17 cellular contexts compared by ENCODE assay signal in genomic region chr3:32322311-32322710, GRCh38.
DNase-seq lines count a peak whose midpoint lies in the region; ATAC-seq and TF ChIP-seq lines count a peak whose summit lies in the region.
"Had no signal": no experiment of that assay in that cellular context is flagged by ENCODE, and none has a peak within 500 bp of the region (broad histone marks: within the 10 kb centered on the region; RNA-seq: fewer than 3 reads in every experiment).

No MANE protein-coding gene starts in this region.

- H3K27ac ChIP-seq in BLaER1 = no peak overlapping the region
- H3K27ac ChIP-seq in BLaER1 treated with 17β-estradiol and CSF1 and Interleukin-3, amounts not matched to agents 10 nM and 100 nM = peak overlapping the region in 1 of 11 experiments; percentile 65; a peak in 1 of 22 replicates
- H3K27ac ChIP-seq in mesendoderm (ENCODE audit: low read depth, low read length) = no peak overlapping the region

- no peak overlapping the region for H3K9ac ChIP-seq in BLaER1
- no peak overlapping the region for H3K9ac ChIP-seq in BLaER1 treated with 17β-estradiol and CSF1 and Interleukin-3, amounts not matched to agents 10 nM and 100 nM
- H3K9ac ChIP-seq in mesendoderm (ENCODE audit: low read length) = no peak overlapping the region

- CTCF ChIA-PET in T-cell (lab: Charles Lee) = interaction anchor here (0.7 to 1.3 kb wide), 3 partner anchors 18 to 235 kb away, joined by 3 read pairs; no protein-coding TSS in a partner anchor

- no peak overlapping the region for H3K18ac ChIP-seq in mesendoderm (ENCODE audit: low read length)

- H3K4me1 ChIP-seq in BLaER1 (peaks cover 66% of the 10 kb centered on the region), mesendoderm (ENCODE audit: control insufficient read depth, low read depth, low read length) (peaks cover 15% of the 10 kb centered on the region)
- H3K4me1 ChIP-seq in BLaER1 treated with 17β-estradiol and CSF1 and Interleukin-3, amounts not matched to agents 10 nM and 100 nM = peaks cover 19 to 65% (median 47%) of the 10 kb centered on the region in 10 experiments
- H3K4me1 ChIP-seq: BE2C had no signal

- H3K27ac Mint-ChIP-seq in progenitor cell of endocrine pancreas (peak overlapping the region; percentile 84), T-cell (no peak overlapping the region), HFFc6 (no peak overlapping the region)
- H3K27ac Mint-ChIP-seq: CD14-positive monocyte had no signal

- DNase-seq in mesendoderm (peak; percentile 48), progenitor cell of endocrine pancreas (ENCODE audit: low spot score, unreplicated experiment) (no peak), HPDE6-E6E7 (ENCODE audit: extremely low spot score) (no peak), T-cell (no peak), HFFc6 (no peak)
- DNase-seq: ACHN; BE2C; Calu3; CD4-positive, alpha-beta memory T cell; DMS79 treated with DMSO at 0.1 percent for 48 hours; GF-D8; GOT3; H7 had no signal

- TF ChIP-seq CTCF in progenitor cell of endocrine pancreas (IDR thresholded peaks at IDR 0.05; ENCODE audit: unreplicated experiment) (no peak), HFFc6 (IDR thresholded peaks at IDR 0.05) (no peak)

- H3K9me3 Mint-ChIP-seq in progenitor cell of endocrine pancreas (ENCODE audit: low read depth) (no peaks in the 10 kb centered on the region), T-cell (no peaks in the 10 kb centered on the region), HFFc6 (no peaks in the 10 kb centered on the region)
- H3K9me3 Mint-ChIP-seq: CD14-positive monocyte; CD4-positive, alpha-beta memory T cell had no signal

- no peak overlapping the region for H2BK5ac ChIP-seq in mesendoderm (ENCODE audit: low read length)

- H2BK15ac ChIP-seq in mesendoderm (replicated peaks; ENCODE audit: low read depth) = no peak overlapping the region

- H3K36me3 Mint-ChIP-seq in progenitor cell of endocrine pancreas (ENCODE audit: insufficient read depth) (peaks cover 7% of the 10 kb centered on the region), T-cell (peaks cover 10% of the 10 kb centered on the region), HFFc6 (ENCODE audit: low read depth) (no peaks in the 10 kb centered on the region)
- H3K36me3 Mint-ChIP-seq: CD14-positive monocyte had no signal

- no peaks in the 10 kb centered on the region for H3K9me3 ChIP-seq in BLaER1
- H3K9me3 ChIP-seq in BLaER1 treated with 17β-estradiol and CSF1 and Interleukin-3, amounts not matched to agents 10 nM and 100 nM (replicated peaks in 1 of 11) = no peaks in the 10 kb centered on the region
- H3K9me3 ChIP-seq: BE2C had no signal

- peaks cover 66% of the 10 kb centered on the region for H3K4me1 Mint-ChIP-seq in progenitor cell of endocrine pancreas (ENCODE audit: low read depth)
- peaks cover 11 to 26% (median 20%) of the 10 kb centered on the region in 3 donors for H3K4me1 Mint-ChIP-seq in T-cell
- no peaks in the 10 kb centered on the region for H3K4me1 Mint-ChIP-seq in HFFc6 (ENCODE audit: low read depth)

- H3K4me2 ChIP-seq in BLaER1 (peak overlapping the region; percentile 88), mesendoderm (ENCODE audit: low read length) (no peak overlapping the region)
- peak overlapping the region in 9 of 11 experiments; percentile 71 to 88 (median 80); a peak in 17 of 22 replicates for H3K4me2 ChIP-seq in BLaER1 treated with 17β-estradiol and CSF1 and Interleukin-3, amounts not matched to agents 10 nM and 100 nM

- no peaks in the 10 kb centered on the region for H3K27me3 Mint-ChIP-seq in progenitor cell of endocrine pancreas
- no peaks in the 10 kb centered on the region for H3K27me3 Mint-ChIP-seq in T-cell
- peaks cover 18% of the 10 kb centered on the region for H3K27me3 Mint-ChIP-seq in HFFc6 (ENCODE audit: insufficient read depth)
- H3K27me3 Mint-ChIP-seq: CD4-positive, alpha-beta memory T cell had no signal

- H4K20me1 ChIP-seq in BLaER1 = no peaks in the 10 kb centered on the region; the same call in 1 of the 2 replicates
- 0 out of 22 replicates have a peak, but pooled peaks cover 0 to 5% (median 0%) of the 10 kb centered on the region in 11 experiments for H4K20me1 ChIP-seq in BLaER1 treated with 17β-estradiol and CSF1 and Interleukin-3, amounts not matched to agents 10 nM and 100 nM

- POLR2A ChIA-PET in T-cell (lab: Charles Lee) = no interaction called here

- WGBS in mesendoderm (ENCODE audit: extremely low coverage, insufficient coverage, low lambda C conversion rate) = no CpG with 5 or more reads among the region's 1 CpG

- no peak overlapping the region for H4K5ac ChIP-seq in mesendoderm (ENCODE audit: low read length)

- H3K79me1 ChIP-seq in mesendoderm (ENCODE audit: low read length) = peaks cover 2% of the 10 kb centered on the region

- H3K4me3 Mint-ChIP-seq in progenitor cell of endocrine pancreas (ENCODE audit: low read depth) = no peak overlapping the region
- no peak overlapping the region for H3K4me3 Mint-ChIP-seq in T-cell
- H3K4me3 Mint-ChIP-seq in HFFc6 = no peak overlapping the region
- H3K4me3 Mint-ChIP-seq: CD4-positive, alpha-beta memory T cell had no signal

- H2AK5ac ChIP-seq in mesendoderm (ENCODE audit: low read length) = no peak overlapping the region

- no peak overlapping the region for H3K23ac ChIP-seq in mesendoderm (ENCODE audit: low read length)

- H2BK120ac ChIP-seq in mesendoderm (ENCODE audit: low read depth, low read length) = no peak overlapping the region

- H3K4me3 ChIP-seq in BLaER1 = no peak overlapping the region
- no peak overlapping the region for H3K4me3 ChIP-seq in BLaER1 treated with 17β-estradiol and CSF1 and Interleukin-3, amounts not matched to agents 10 nM and 100 nM
- no peak overlapping the region for H3K4me3 ChIP-seq in mesendoderm (ENCODE audit: low read length)

- H3K79me2 ChIP-seq in mesendoderm (ENCODE audit: control insufficient read depth, insufficient read depth, low read length) = no peaks in the 10 kb centered on the region

- H3K4ac ChIP-seq in mesendoderm (ENCODE audit: low read depth, low read length) = no peak overlapping the region

- ATAC-seq in T-cell (replicated peaks in 1 of 4) = no peak
- ATAC-seq: HCT116 had no signal

- H3K36me3 ChIP-seq in BLaER1 (no peaks in the 10 kb centered on the region), mesendoderm (ENCODE audit: control insufficient read depth, insufficient read depth, low read length) (no peaks in the 10 kb centered on the region)
- no peaks in the 10 kb centered on the region for H3K36me3 ChIP-seq in BLaER1 treated with 17β-estradiol and CSF1 and Interleukin-3, amounts not matched to agents 10 nM and 100 nM
- H3K36me3 ChIP-seq: BE2C had no signal

- H3K56ac ChIP-seq in mesendoderm (ENCODE audit: low read length) = no peak overlapping the region

- H4K8ac ChIP-seq in mesendoderm (ENCODE audit: low read depth, low read length) = no peak overlapping the region

- H3K27me3 ChIP-seq in BLaER1 (no peaks in the 10 kb centered on the region), mesendoderm (ENCODE audit: insufficient read depth, low read length, poor library complexity) (no peaks in the 10 kb centered on the region)
- H3K27me3 ChIP-seq in BLaER1 treated with 17β-estradiol and CSF1 and Interleukin-3, amounts not matched to agents 10 nM and 100 nM = no peaks in the 10 kb centered on the region
- H3K27me3 ChIP-seq: BE2C had no signal
